Comparison of ENCODE assay signal across 8 cellular contexts in genomic region chr1:163321311-163322305, GRCh38. TPM values are rescaled to one million over a fixed set of nuclear protein-coding genes. Genes with fewer than 3 reads are reported as not detected.
A peak's percentile ranks its signal among the peaks of the same experiment; 100 is the strongest.
DNase-seq lines count a peak whose midpoint lies in the region; ATAC-seq and TF ChIP-seq lines count a peak whose summit lies in the region.

Gene NUF2 (plus strand): TSS chr1:163321954. CDS start chr1:163326052, 4,098 bp downstream.

- peaks cover 21 to 30% of the 10 kb centered on the region in 2 donors for H3K36me3 Mint-ChIP-seq in activated naive CD4-positive, alpha-beta T cell treated with anti-CD3 and anti-CD28 coated beads, Interleukin-2, amount 50 U/mL, for 72 hours

- no peak for TF ChIP-seq POLR2A in testis (IDR thresholded peaks at IDR 0.05)

- peak within 1 kb of the TSS; percentile 57 to 66 for H3K27ac ChIP-seq in testis

- ATAC-seq in HG02610 (IDR thresholded peaks at IDR 0.05; ENCODE audit: unreplicated experiment) = peak; percentile 98
- ATAC-seq in activated naive CD4-positive, alpha-beta T cell treated with anti-CD3 and anti-CD28 coated beads, Interleukin-2, amount 50 U/mL, for 72 hours = peak; percentile 97

- intact Hi-C loops in testis (cut with DNase I; ENCODE audit: low total_unique reads) = no loop called here

- H3K27me3 ChIP-seq in testis = no peaks in the 10 kb centered on the region

- H3K36me3 ChIP-seq in testis (ENCODE audit: low read depth, missing control alignments) = no peaks in the 10 kb centered on the region

- peak in 2 of 3 experiments; percentile 20 to 27 for TF ChIP-seq CTCF in testis (IDR thresholded peaks at IDR 0.05)

- peak within 1 kb of the TSS; percentile 95 to 98 for H3K27ac Mint-ChIP-seq in activated naive CD4-positive, alpha-beta T cell treated with anti-CD3 and anti-CD28 coated beads, Interleukin-2, amount 50 U/mL, for 72 hours

- H3K9me3 ChIP-seq in testis = no peaks in the 10 kb centered on the region

- H3K4me3 ChIP-seq in GM08714 (ENCODE audit: low read length) (peak within 1 kb of the TSS; percentile 99), testis (peak within 1 kb of the TSS; percentile 64 to 79)

- WGBS in testis, 2 donors = 0 to 1% methylated on average over 55 to 58 of the region's 58 CpGs

- no peaks in the 10 kb centered on the region for H3K9me3 Mint-ChIP-seq in activated naive CD4-positive, alpha-beta T cell treated with anti-CD3 and anti-CD28 coated beads, Interleukin-2, amount 50 U/mL, for 72 hours

- DNase-seq in NCI-H1092 treated with DMSO at 0.1 percent for 48 hours (lab: John Stamatoyannopoulos, UW) = peak; percentile 99
- DNase-seq in SKM-1 (lab: John Stamatoyannopoulos, UW; ENCODE audit: unreplicated experiment) = peak; percentile 99
- peak; percentile 97 for DNase-seq in activated naive CD4-positive, alpha-beta T cell treated with anti-CD3 and anti-CD28 coated beads, Interleukin-2, amount 50 U/mL, for 72 hours (ENCODE audit: low spot score in 2 of 2)
- DNase-seq in glomerular endothelial cell (ENCODE audit: extremely low read depth, low read depth, low spot score) = peak; percentile 89
- peak; percentile 97 for DNase-seq in occipital lobe (lab: John Stamatoyannopoulos, UW)
- DNase-seq in testis = peak; percentile 97

- H3K4me1 ChIP-seq in testis = peaks cover 6% of the 10 kb centered on the region

RNA-seq across cellular contexts. Expression of gene NUF2, which starts in this region (rescaled TPM):
- 10 to 100 TPM; 57.0 to 89.1 TPM for total RNA-seq in activated naive CD4-positive, alpha-beta T cell treated with anti-CD3 and anti-CD28 coated beads, Interleukin-2, amount 50 U/mL, for 72 hours
- total RNA-seq in glomerular endothelial cell (1.8 and 8.0 TPM in 2 replicates), occipital lobe (5.1 TPM), testis (10 to 100 TPM; 21.3 to 24.8 TPM)
- polyA plus RNA-seq in testis (ENCODE audit: insufficient read depth, low read depth, low replicate concordance) = 32.3 TPM

Comparison
In these comparisons a context has a peak if more than half of its experiments do, and no peak if none do; other contexts are left out.
1. Peak in every context shown above with its lines: DNase-seq, ATAC-seq, H3K4me3 ChIP-seq and H3K27ac ChIP-seq.